In genomic region chr6:26027491-26028211, GRCh38 we compare ENCODE assay signal across 8 cellular contexts. TPM values are rescaled to one million over a fixed set of nuclear protein-coding genes. Genes with fewer than 3 reads are reported as not detected.
DNase-seq lines count a peak whose midpoint lies in the region; ATAC-seq and TF ChIP-seq lines count a peak whose summit lies in the region.

No MANE protein-coding gene starts in this region.

- POLR2A ChIA-PET in RWPE1 (lab: Yijun Ruan, JAX; ENCODE audit: low non-redundant PET): interaction anchor here (1.7 kb wide), 1 partner anchor 16 kb away, joined by 6 read pairs; a partner anchor contains a TSS

- TF ChIP-seq EP300 in esophagus muscularis mucosa (IDR thresholded peaks at IDR 0.05): no peak

- 51% methylated on average over 9 of the region's 9 CpGs for WGBS in esophagus muscularis mucosa

- no peak for TF ChIP-seq POLR2A in esophagus muscularis mucosa (IDR thresholded peaks at IDR 0.05; ENCODE audit: low read depth)

- no peaks in the 10 kb centered on the region for H3K36me3 ChIP-seq in GM06990 (ENCODE audit: control insufficient read depth, insufficient read depth, low read length)
- no peaks in the 10 kb centered on the region for H3K36me3 ChIP-seq in esophagus muscularis mucosa
- no peaks in the 10 kb centered on the region for H3K36me3 ChIP-seq in rectal smooth muscle tissue (ENCODE audit: control insufficient read depth, insufficient read depth, low read length)

- H3K4me1 ChIP-seq in esophagus muscularis mucosa (peaks cover 22 to 47% (median 37%) of the 10 kb centered on the region in 4 donors), rectal smooth muscle tissue (ENCODE audit: control insufficient read depth, insufficient read depth, low read length) (peaks cover 9% of the 10 kb centered on the region)

- peak overlapping the region; percentile 95 for H3K27ac ChIP-seq in RWPE1
- peak overlapping the region; percentile 90 to 97 (median 94) for H3K27ac ChIP-seq in esophagus muscularis mucosa (replicated peaks in 1 of 4)
- peak overlapping the region; percentile 97 for H3K27ac ChIP-seq in rectal smooth muscle tissue (ENCODE audit: low read depth, low read length)

- H3K4me3 ChIP-seq in GM06990 (replicated peaks; ENCODE audit: low read depth, low read length) (peak overlapping the region; percentile 66), esophagus muscularis mucosa (peak overlapping the region; percentile 60 to 78 (median 69)), rectal smooth muscle tissue (ENCODE audit: low read length) (peak overlapping the region; percentile 87)

- CTCF ChIA-PET in RWPE1 (lab: Yijun Ruan, JAX): no interaction called here

- no peak for DNase-seq in GM06990 (ENCODE audit: extremely low read depth, insufficient read length)
- DNase-seq in RWPE1 (ENCODE audit: low spot score): no peak
- DNase-seq in esophagus muscularis mucosa (ENCODE audit: extremely low spot score): no peak
- DNase-seq in NCI-H128 (lab: John Stamatoyannopoulos, UW; ENCODE audit: unreplicated experiment): no peak
- no peak for DNase-seq in H4 (ENCODE audit: low spot score)

- intact Hi-C loops in esophagus muscularis mucosa (cut with DNase I): loop anchor here (2.0 to 10.0 kb wide), 2 partner anchors 27 to 1807 kb away; a partner anchor contains a TSS

- TF ChIP-seq CTCF in GM06990 (IDR thresholded peaks at IDR 0.05; ENCODE audit: insufficient read depth, low read length, poor library complexity, severe bottlenecking) (no peak), RWPE1 (conservative IDR thresholded peaks at IDR 0.05; ENCODE audit: low read depth) (no peak), esophagus muscularis mucosa (IDR thresholded peaks at IDR 0.05) (no peak)

- no peaks in the 10 kb centered on the region for H3K9me3 ChIP-seq in esophagus muscularis mucosa

- ATAC-seq in GM21390 (IDR thresholded peaks at IDR 0.05; ENCODE audit: unreplicated experiment) (no peak), GM19035 (IDR thresholded peaks at IDR 0.05; ENCODE audit: unreplicated experiment) (no peak)

- H3K9ac ChIP-seq in rectal smooth muscle tissue (ENCODE audit: low read length): no peak overlapping the region

- H3K27me3 ChIP-seq in GM06990 (replicated peaks; ENCODE audit: control insufficient read depth, insufficient read depth, low read length): no peaks in the 10 kb centered on the region
- H3K27me3 ChIP-seq in esophagus muscularis mucosa: no peaks in the 10 kb centered on the region
- no peaks in the 10 kb centered on the region for H3K27me3 ChIP-seq in rectal smooth muscle tissue (ENCODE audit: control insufficient read depth, insufficient read depth, low read length)

RNA-seq across cellular contexts. Expression of gene HFE, which starts 59.6 kb away (rescaled TPM):
- total RNA-seq in esophagus muscularis mucosa: 1 to 10 TPM; 3.0 to 9.9 (median 6.5) TPM
- 7.8 and 13.4 TPM in 2 replicates for total RNA-seq in H4 (2014; rRNA removed; shearing (Covaris generic))
